In the genomic region with DNA sequence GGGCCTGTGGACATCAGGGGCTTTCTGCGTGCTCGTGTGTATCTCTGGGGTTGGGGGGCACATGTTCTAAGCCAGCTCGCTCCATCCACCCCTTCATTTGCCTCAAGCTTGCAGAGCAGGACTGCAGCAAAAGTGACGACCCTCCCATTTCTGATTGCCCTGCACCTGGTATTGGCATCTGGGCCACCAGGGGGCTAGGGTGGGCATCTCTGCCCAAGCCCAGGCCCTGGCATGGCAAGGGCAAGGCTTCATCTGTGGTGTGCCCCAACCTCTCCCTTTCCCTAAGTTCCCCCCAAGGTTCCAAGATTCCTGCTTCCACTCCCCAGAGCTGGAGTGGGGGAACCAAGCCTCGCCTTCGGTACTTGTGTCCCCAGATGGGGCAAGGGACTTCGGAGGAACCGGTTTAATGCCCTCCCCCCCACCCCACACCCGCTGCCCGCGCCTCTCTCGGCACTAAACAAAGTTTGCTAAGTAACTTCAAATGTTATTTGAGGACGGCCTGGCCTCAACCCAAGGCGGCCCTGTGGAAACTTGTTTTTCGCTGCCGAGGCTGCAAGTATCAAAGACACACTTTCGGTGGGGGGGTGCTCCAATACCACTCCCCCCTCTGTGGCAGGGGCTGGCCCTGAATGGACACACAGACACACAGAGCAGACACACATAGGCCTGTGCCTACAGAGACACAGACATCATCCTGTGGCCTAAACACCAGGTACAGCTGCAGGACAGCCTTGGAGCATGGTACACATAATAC, we compare ENCODE assay signal across 2 cellular contexts.
TF ChIP-seq lines count a peak whose summit lies in the region.

No MANE protein-coding gene starts in this region.

TF ChIP-seq in H1, 55 proteins besides CTCF, POLR2A, EP300 and RAD21:
- TF ChIP-seq POLR2AphosphoS5 (IDR thresholded peaks at IDR 0.05; ENCODE audit: low read depth, low read length) (no peak), SIX5 (IDR thresholded peaks at IDR 0.05; ENCODE audit: low read depth, low read length) (no peak), CHD2 (IDR thresholded peaks at IDR 0.05; ENCODE audit: low read length) (no peak), CHD1 (IDR thresholded peaks at IDR 0.05; ENCODE audit: low read depth, low read length) (no peak), CBX8 (IDR thresholded peaks at IDR 0.05; ENCODE audit: borderline replicate concordance, low read depth, low read length) (no peak), HDAC6 (IDR thresholded peaks at IDR 0.05; ENCODE audit: low read depth, low read length) (no peak), HDAC2 (IDR thresholded peaks at IDR 0.05; ENCODE audit: borderline replicate concordance in 1 of 2, low read depth in 2 of 2, low read length in 2 of 2) (no peak), SIRT6 (IDR thresholded peaks at IDR 0.05; ENCODE audit: low read length) (no peak), E2F6 (IDR thresholded peaks at IDR 0.05) (no peak), MAX (IDR thresholded peaks at IDR 0.05) (no peak), CBX5 (IDR thresholded peaks at IDR 0.05; ENCODE audit: low read depth, low read length) (no peak), SP2 (IDR thresholded peaks at IDR 0.05; ENCODE audit: low read length) (no peak), TBP (IDR thresholded peaks at IDR 0.05; ENCODE audit: low read depth, low read length) (no peak), JUND (IDR thresholded peaks at IDR 0.05; ENCODE audit: low read length) (no peak), RBBP5 (IDR thresholded peaks at IDR 0.05; ENCODE audit: borderline replicate concordance, low read depth, low read length) (no peak), KDM5A (IDR thresholded peaks at IDR 0.05; ENCODE audit: low read length) (no peak), BCL11A (IDR thresholded peaks at IDR 0.05; ENCODE audit: low read depth in 2 of 2, low read length in 2 of 2) (no peak), CREB1 (IDR thresholded peaks at IDR 0.05) (no peak), CTBP2 (IDR thresholded peaks at IDR 0.05; ENCODE audit: borderline replicate concordance, insufficient read depth, insufficient read length, low read length) (no peak), BACH1 (IDR thresholded peaks at IDR 0.05; ENCODE audit: low read length) (no peak)
TF ChIP-seq in H1: peak in this region for 0.

TF ChIP-seq in liver, 16 proteins besides CTCF, POLR2A, EP300 and RAD21:
- TF ChIP-seq RXRA (IDR thresholded peaks at IDR 0.05) (peak; percentile 42 to 56), JUND (IDR thresholded peaks at IDR 0.05) (no peak), SP1 (IDR thresholded peaks at IDR 0.05) (peak; percentile 23)
